30 cellular contexts compared by ENCODE assay signal in the genomic region with DNA sequence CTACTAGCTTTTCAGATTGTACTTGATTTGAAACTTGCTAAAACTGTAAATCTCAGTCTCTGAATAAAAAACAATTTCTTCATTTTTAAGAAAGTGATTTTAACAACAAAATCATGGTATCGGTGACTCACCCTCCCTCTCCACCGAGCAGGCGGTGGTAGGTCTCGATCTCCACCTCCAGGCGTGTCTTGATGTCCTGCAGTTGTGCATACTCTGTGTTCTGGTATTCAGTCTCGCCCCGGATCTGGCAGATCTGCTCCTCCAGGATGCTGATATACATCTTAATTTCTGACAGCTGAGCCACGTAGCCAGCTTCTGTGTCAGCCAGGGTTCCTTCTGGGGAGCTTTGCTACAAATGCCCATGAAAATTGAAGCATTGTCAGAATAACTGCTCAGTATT. TPM values are rescaled to one million over a fixed set of nuclear protein-coding genes. Genes with fewer than 3 reads are reported as not detected.
"Had no signal": no experiment of that assay in that cellular context is flagged by ENCODE, and none has a peak within 500 bp of the region (broad histone marks: within the 10 kb centered on the region; RNA-seq: fewer than 3 reads in every experiment).

No MANE protein-coding gene starts in this region.

- H3K9me3 Mint-ChIP-seq: activated naive CD4-positive, alpha-beta T cell treated with anti-CD3 and anti-CD28 coated beads, Interleukin-2, amount 50 U/mL, for 24 hours; central memory CD8-positive, alpha-beta T cell; effector memory CD8-positive, alpha-beta T cell; naive thymus-derived CD8-positive, alpha-beta T cell; stimulated activated naive B cell treated with anti-CD40 and anti-IgM and Interleukin-4, amounts not matched to agents 10 μg/mL and 1 μg/mL and 100 μg/mL, for 72 hours; T-helper 2 cell treated with Interferon-gamma antibody and Interleukin-4, amounts not matched to agents 5 μg/mL and 100 μg/mL, for 36 hours had no signal

- H3K4me1 Mint-ChIP-seq: activated naive CD4-positive, alpha-beta T cell treated with anti-CD3 and anti-CD28 coated beads, Interleukin-2, amount 50 U/mL, for 24 hours; central memory CD8-positive, alpha-beta T cell; neural progenitor cell; stimulated activated naive B cell treated with anti-CD40 and anti-IgM and Interleukin-4, amounts not matched to agents 10 μg/mL and 1 μg/mL and 100 μg/mL, for 72 hours had no signal

- H3K4me3 ChIP-seq: ascending aorta, esophagus muscularis mucosa, heart right ventricle, left lung, lung, neural progenitor cell, smooth muscle cell, testis, upper lobe of left lung had no signal

- ATAC-seq: effector memory CD8-positive, alpha-beta T cell; heart right ventricle; left lung; naive thymus-derived CD8-positive, alpha-beta T cell; sciatic nerve; stimulated activated naive B cell treated with anti-CD40 and anti-IgM and Interleukin-4, amounts not matched to agents 10 μg/mL and 1 μg/mL and 100 μg/mL, for 72 hours had no signal

- H3K36me3 Mint-ChIP-seq: activated naive CD4-positive, alpha-beta T cell treated with anti-CD3 and anti-CD28 coated beads, Interleukin-2, amount 50 U/mL, for 24 hours; mesothelial cell of epicardium; naive thymus-derived CD8-positive, alpha-beta T cell; neural progenitor cell had no signal

- DNase-seq: activated CD4-positive, alpha-beta T cell treated with anti-CD3 and anti-CD28 coated beads for 1 hour; activated CD4-positive, alpha-beta T cell treated with anti-CD3 and anti-CD28 coated beads, Interleukin-2, amount 50 U/mL, for 1 hour; activated gamma-delta T cell treated with Interleukin-2 at 50 U/mL for 16 hours; activated T-cell treated with anti-CD3 and anti-CD28 coated beads, Interleukin-2, amount 50 U/mL, for 1 hour; effector memory CD8-positive, alpha-beta T cell; heart right ventricle; left lung; naive thymus-derived CD8-positive, alpha-beta T cell; stimulated activated CD4-positive, alpha-beta T cell treated with anti-CD3 and anti-CD28 coated beads, Interleukin-15, amount 100 ng/mL, for 24 hours; stimulated activated CD8-positive, alpha-beta memory T cell treated with anti-CD3 and anti-CD28 coated beads, Interleukin-4, amount 100 ng/mL, for 48 hours; stimulated activated naive B cell treated with anti-CD40 and anti-IgM and Interleukin-4, amounts not matched to agents 10 μg/mL and 1 μg/mL and 100 μg/mL, for 72 hours; testis; upper lobe of left lung had no signal

- H3K9ac ChIP-seq: neural progenitor cell had no signal

- H3K27ac ChIP-seq: ascending aorta, esophagus muscularis mucosa, heart right ventricle, left lung, neural progenitor cell, testis, upper lobe of left lung had no signal

- H2AFZ ChIP-seq: neural progenitor cell had no signal

- H3K36me3 ChIP-seq: ascending aorta, esophagus muscularis mucosa, heart right ventricle, left lung, neural progenitor cell, upper lobe of left lung had no signal

- H3K4me3 Mint-ChIP-seq: activated naive CD4-positive, alpha-beta T cell treated with anti-CD3 and anti-CD28 coated beads, Interleukin-2, amount 50 U/mL, for 24 hours; central memory CD8-positive, alpha-beta T cell; effector memory CD8-positive, alpha-beta T cell; mesothelial cell of epicardium; naive thymus-derived CD8-positive, alpha-beta T cell; neural progenitor cell; stimulated activated naive B cell treated with anti-CD40 and anti-IgM and Interleukin-4, amounts not matched to agents 10 μg/mL and 1 μg/mL and 100 μg/mL, for 72 hours; T-helper 2 cell treated with Interferon-gamma antibody and Interleukin-4, amounts not matched to agents 5 μg/mL and 100 μg/mL, for 36 hours had no signal

- H3K4me2 ChIP-seq: neural progenitor cell, smooth muscle cell had no signal

- H3K4me1 ChIP-seq: ascending aorta, esophagus muscularis mucosa, heart right ventricle, left lung, neural progenitor cell, testis, upper lobe of left lung had no signal

- H3K27ac Mint-ChIP-seq: activated naive CD4-positive, alpha-beta T cell treated with anti-CD3 and anti-CD28 coated beads, Interleukin-2, amount 50 U/mL, for 24 hours; effector memory CD8-positive, alpha-beta T cell; mesothelial cell of epicardium; neural progenitor cell; stimulated activated naive B cell treated with anti-CD40 and anti-IgM and Interleukin-4, amounts not matched to agents 10 μg/mL and 1 μg/mL and 100 μg/mL, for 72 hours; T-helper 2 cell treated with Interferon-gamma antibody and Interleukin-4, amounts not matched to agents 5 μg/mL and 100 μg/mL, for 36 hours had no signal

- H3K27me3 ChIP-seq: ascending aorta, neural progenitor cell, testis, upper lobe of left lung had no signal

- H3K9me3 ChIP-seq: ascending aorta, esophagus muscularis mucosa, heart right ventricle, left lung, testis, upper lobe of left lung had no signal

RNA-seq across cellular contexts. Expression of gene KRT24, which starts 15.4 kb away (rescaled TPM):
- total RNA-seq: ascending aorta; dermis microvascular lymphatic vessel endothelial cell; endothelial cell of umbilical vein; heart right ventricle; kidney epithelial cell; left lung; lung; mesothelial cell of epicardium; naive thymus-derived CD8-positive, alpha-beta T cell; omental fat pad; posterior vena cava; renal cortical epithelial cell; smooth muscle cell; upper lobe of left lung had no signal
- polyA plus RNA-seq: endothelial cell of umbilical vein; heart right ventricle; naive thymus-derived CD8-positive, alpha-beta T cell; smooth muscle cell had no signal

RNA-seq across cellular contexts. Expression of gene KRT25, which starts 36.2 kb away (rescaled TPM):
- total RNA-seq: ascending aorta; dermis microvascular lymphatic vessel endothelial cell; endothelial cell of umbilical vein; esophagus muscularis mucosa; heart right ventricle; kidney epithelial cell; left lung; lung; mesothelial cell of epicardium; naive thymus-derived CD8-positive, alpha-beta T cell; omental fat pad; posterior vena cava; renal cortical epithelial cell; sciatic nerve; smooth muscle cell; upper lobe of left lung had no signal
- polyA plus RNA-seq: adipose tissue; endothelial cell of umbilical vein; heart right ventricle; lung; naive thymus-derived CD8-positive, alpha-beta T cell; smooth muscle cell had no signal

RNA-seq across cellular contexts. Expression of gene KRT26, which starts 53.1 kb away (rescaled TPM):
- total RNA-seq: ascending aorta; dermis microvascular lymphatic vessel endothelial cell; endothelial cell of umbilical vein; esophagus muscularis mucosa; heart right ventricle; kidney epithelial cell; left lung; lung; mesothelial cell of epicardium; naive thymus-derived CD8-positive, alpha-beta T cell; omental fat pad; posterior vena cava; renal cortical epithelial cell; sciatic nerve; smooth muscle cell; upper lobe of left lung had no signal
- polyA plus RNA-seq: adipose tissue; endothelial cell of umbilical vein; heart right ventricle; lung; naive thymus-derived CD8-positive, alpha-beta T cell; smooth muscle cell had no signal

RNA-seq across cellular contexts. Expression of gene KRT222, which starts 53.9 kb away (rescaled TPM):
- total RNA-seq: endothelial cell of umbilical vein; kidney epithelial cell; mesothelial cell of epicardium; naive thymus-derived CD8-positive, alpha-beta T cell; smooth muscle cell had no signal
- polyA plus RNA-seq: endothelial cell of umbilical vein, smooth muscle cell had no signal
